35 cellular contexts compared by ENCODE assay signal in the genomic region with DNA sequence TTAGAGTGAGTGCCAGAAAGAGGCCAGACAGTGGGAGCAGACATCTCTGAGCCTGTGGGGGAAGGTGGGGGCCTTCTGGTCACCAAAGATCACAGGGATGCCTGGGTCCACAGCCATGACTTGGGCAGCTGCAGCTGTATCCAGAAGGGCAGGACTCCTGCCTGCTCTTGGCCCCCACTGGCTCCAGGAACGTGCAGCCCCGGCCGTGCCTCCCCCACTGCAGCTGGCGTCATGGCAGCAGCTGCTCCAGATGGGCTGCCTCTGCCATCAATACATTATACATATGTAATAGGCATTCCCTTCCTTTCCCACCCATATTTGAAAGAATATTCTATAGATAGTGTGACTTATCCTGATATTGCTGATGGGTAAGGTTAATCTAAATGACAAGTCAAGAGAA.
A peak's percentile ranks its signal among the peaks of the same experiment; 100 is the strongest.
DNase-seq lines count a peak whose midpoint lies in the region; ATAC-seq, FAIRE-seq and TF ChIP-seq lines count a peak whose summit lies in the region.
"Had no signal": no experiment of that assay in that cellular context is flagged by ENCODE, and none has a peak within 500 bp of the region (broad histone marks: within the 10 kb centered on the region; RNA-seq: fewer than 3 reads in every experiment).

No MANE protein-coding gene starts in this region.

- H3K36me3 ChIP-seq in H1 (ENCODE audit: control insufficient read depth in 2 of 4, insufficient read depth in 4 of 4, low read length in 3 of 4) (no peaks in the 10 kb centered on the region), neuronal stem cell (replicated peaks in 1 of 2; ENCODE audit: control insufficient read depth in 2 of 2, insufficient read depth in 2 of 2, low read length in 2 of 2) (no peaks in the 10 kb centered on the region)
- H3K36me3 ChIP-seq: BE2C; BLaER1; BLaER1 treated with 17β-estradiol and CSF1 and Interleukin-3, amounts not matched to agents 10 nM and 100 nM had no signal

- H3K4ac ChIP-seq in H1 (replicated peaks; ENCODE audit: insufficient read length, low read depth, low read length) (no peak overlapping the region), neuronal stem cell (ENCODE audit: low read length) (no peak overlapping the region)

- peak overlapping the region; percentile 14; the same call in 1 of the 2 replicates for H4K8ac ChIP-seq in H1 (ENCODE audit: extremely low read depth, insufficient read depth, low read length)
- H4K8ac ChIP-seq in neuronal stem cell (ENCODE audit: low read depth, low read length) = no peak overlapping the region

- peaks cover 0 to 2% (median under 1%) of the 10 kb centered on the region in 4 experiments; a peak in 2 of 7 replicates for H3K27me3 ChIP-seq in H1 (replicated peaks in 1 of 4; ENCODE audit: control insufficient read depth in 3 of 4, extremely low read depth in 1 of 4, insufficient read depth in 3 of 4, low read length in 3 of 4)
- no peaks in the 10 kb centered on the region for H3K27me3 ChIP-seq in neuronal stem cell (ENCODE audit: control insufficient read depth in 3 of 3, insufficient read depth in 3 of 3, low read depth in 1 of 3, low read length in 3 of 3)
- H3K27me3 ChIP-seq: BE2C; BLaER1; BLaER1 treated with 17β-estradiol and CSF1 and Interleukin-3, amounts not matched to agents 10 nM and 100 nM had no signal

- no peaks in the 10 kb centered on the region for H3K9me3 Mint-ChIP-seq in osteocyte (ENCODE audit: unreplicated experiment)
- H3K9me3 Mint-ChIP-seq: CD4-positive, alpha-beta T cell had no signal

- no peak overlapping the region for H3K56ac ChIP-seq in H1 (replicated peaks; ENCODE audit: insufficient read length, low read depth, low read length)

- no peaks in the 10 kb centered on the region for H4K20me1 ChIP-seq in H1 (replicated peaks in 1 of 2; ENCODE audit: control insufficient read depth in 1 of 2, insufficient read depth in 2 of 2, low read length in 2 of 2)
- H4K20me1 ChIP-seq: BLaER1; BLaER1 treated with 17β-estradiol and CSF1 and Interleukin-3, amounts not matched to agents 10 nM and 100 nM had no signal

- H3K4me2 ChIP-seq in H1 (ENCODE audit: insufficient read depth in 1 of 2, low read depth in 2 of 2, low read length in 2 of 2) (no peak overlapping the region), neuronal stem cell (ENCODE audit: insufficient read depth, low read length, poor library complexity, severe bottlenecking) (no peak overlapping the region)
- H3K4me2 ChIP-seq: A549; BLaER1; BLaER1 treated with 17β-estradiol and CSF1 and Interleukin-3, amounts not matched to agents 10 nM and 100 nM had no signal

- H3K4me3 ChIP-seq in H1 (ENCODE audit: extremely low read depth in 1 of 4, insufficient read depth in 2 of 4, low read depth in 3 of 4, low read length in 4 of 4) = no peak overlapping the region
- no peak overlapping the region for H3K4me3 ChIP-seq in neuronal stem cell (ENCODE audit: low read length in 2 of 2)
- H3K4me3 ChIP-seq: A549; BLaER1; BLaER1 treated with 17β-estradiol and CSF1 and Interleukin-3, amounts not matched to agents 10 nM and 100 nM had no signal

- TF ChIP-seq CTCF in H1 (IDR thresholded peaks at IDR 0.05; ENCODE audit: control extremely low read depth in 1 of 3, insufficient read depth in 1 of 3, low read depth in 1 of 3, low read length in 3 of 3) = no peak
- no peak for TF ChIP-seq CTCF in osteocyte (IDR thresholded peaks at IDR 0.05)

- no peaks in the 10 kb centered on the region for H3K36me3 Mint-ChIP-seq in osteocyte (ENCODE audit: unreplicated experiment)
- H3K36me3 Mint-ChIP-seq: CD14-positive monocyte; CD4-positive, alpha-beta memory T cell; CD4-positive, CD25-positive, alpha-beta regulatory T cell; CD8-positive, alpha-beta memory T cell; CD8-positive, alpha-beta T cell had no signal

- H3K14ac ChIP-seq in H1 (ENCODE audit: insufficient read length) = no peak overlapping the region
- no peak overlapping the region for H3K14ac ChIP-seq in neuronal stem cell (ENCODE audit: low read length)

- H3K27ac ChIP-seq in H1 (ENCODE audit: low read depth, low read length) = no peak overlapping the region
- H3K27ac ChIP-seq in neuronal stem cell (replicated peaks; ENCODE audit: low read length) = no peak overlapping the region
- H3K27ac ChIP-seq: 22Rv1; A549; BLaER1; BLaER1 treated with 17β-estradiol and CSF1 and Interleukin-3, amounts not matched to agents 10 nM and 100 nM; C4-2B had no signal

- H2AK5ac ChIP-seq in H1 (ENCODE audit: low read depth, low read length) = no peak overlapping the region
- peak overlapping the region; percentile 25 for H2AK5ac ChIP-seq in neuronal stem cell (ENCODE audit: low read depth, low read length)

- H2BK12ac ChIP-seq in H1 (ENCODE audit: low read depth, low read length) = no peak overlapping the region
- H2BK12ac ChIP-seq in neuronal stem cell (ENCODE audit: low read length) = no peak overlapping the region

- H3K79me2 ChIP-seq in H1 (ENCODE audit: control insufficient read depth in 1 of 2, insufficient read depth in 2 of 2, low read length in 2 of 2) = no peaks in the 10 kb centered on the region

- H3K18ac ChIP-seq in H1 (ENCODE audit: extremely low read depth, low read length) = no peak overlapping the region
- H3K18ac ChIP-seq in neuronal stem cell (ENCODE audit: low read length) = no peak overlapping the region

- H3K4me1 Mint-ChIP-seq in osteocyte (ENCODE audit: unreplicated experiment) = peaks cover 6% of the 10 kb centered on the region
- H3K4me1 Mint-ChIP-seq: B cell; CD14-positive monocyte; CD4-positive, alpha-beta memory T cell; CD4-positive, CD25-positive, alpha-beta regulatory T cell; CD8-positive, alpha-beta memory T cell had no signal

- H3K27me3 Mint-ChIP-seq in osteocyte (ENCODE audit: unreplicated experiment) = no peaks in the 10 kb centered on the region
- H3K27me3 Mint-ChIP-seq: B cell; CD4-positive, alpha-beta memory T cell; CD4-positive, alpha-beta T cell; CD4-positive, CD25-positive, alpha-beta regulatory T cell; CD8-positive, alpha-beta memory T cell had no signal

- H3K79me1 ChIP-seq in H1 (ENCODE audit: low read depth, low read length) (no peaks in the 10 kb centered on the region), neuronal stem cell (ENCODE audit: low read depth, low read length) (no peaks in the 10 kb centered on the region)

- H3K9ac ChIP-seq in H1 (replicated peaks in 1 of 4; ENCODE audit: extremely low read depth in 1 of 4, low read depth in 3 of 4, low read length in 3 of 4) (no peak overlapping the region), neuronal stem cell (ENCODE audit: low read depth, low read length, poor library complexity) (no peak overlapping the region)
- H3K9ac ChIP-seq: BLaER1; BLaER1 treated with 17β-estradiol and CSF1 and Interleukin-3, amounts not matched to agents 10 nM and 100 nM had no signal

- no peak for TF ChIP-seq POLR2A in H1 (IDR thresholded peaks at IDR 0.05; ENCODE audit: control extremely low read depth in 1 of 2, low read depth in 2 of 2, low read length in 2 of 2)
- TF ChIP-seq POLR2A in GM12892 (IDR thresholded peaks at IDR 0.05; ENCODE audit: low read depth, low read length) = no peak

- no peak for TF ChIP-seq RAD21 in H1 (IDR thresholded peaks at IDR 0.05 in 1 of 2, conservative IDR thresholded peaks at IDR 0.05 in 1 of 2; ENCODE audit: low read depth in 2 of 2, low read length in 2 of 2)

- no peak for DNase-seq in H1 (ENCODE audit: low read depth in 1 of 2, low spot score in 2 of 2)
- DNase-seq in neuronal stem cell (ENCODE audit: low spot score) = no peak
- DNase-seq in osteocyte (ENCODE audit: extremely low spot score, unreplicated experiment) = peak; percentile 71
- no peak for DNase-seq in GM12892 (ENCODE audit: insufficient read length)
- no peak for DNase-seq in cerebellar nuclear complex (lab: John Stamatoyannopoulos, UW)
- DNase-seq: 8988T; ACHN; AML-193; BE2C; C1 segment of cervical spinal cord; Caco-2; Calu3; CD4-positive, alpha-beta memory T cell; CD4-positive, alpha-beta T cell; CD4-positive, CD25-positive, alpha-beta regulatory T cell; CD8-positive, alpha-beta memory T cell; CD8-positive, alpha-beta T cell; COR-L47; DMS 273 treated with DMSO at 0.1 percent for 48 hours; DMS153; DMS53; DMS79; DMS79 treated with DMSO at 0.1 percent for 48 hours; DND-41; EL had no signal

- 88% methylated on average over 4 of the region's 4 CpGs; no CpG with 5 or more reads in 1 of the 2 experiments for WGBS in H1 (ENCODE audit: extremely low coverage in 1 of 2, insufficient coverage in 1 of 2, insufficient read length in 1 of 2, insufficient replicate concordance in 2 of 2, low coverage in 1 of 2, low lambda C conversion rate in 2 of 2, missing lambda C conversion rate in 1 of 2), 2 experiments
- WGBS in neuronal stem cell (ENCODE audit: extremely low coverage in 2 of 2, insufficient read length in 2 of 2, insufficient replicate concordance in 1 of 2), 2 donors = no CpG with 5 or more reads among the region's 4 CpGs

- POLR2A ChIA-PET in H1 (lab: Charles Lee; ENCODE audit: partially characterized antibody) = no interaction called here

- no peak for ATAC-seq in GM18517 (IDR thresholded peaks at IDR 0.05; ENCODE audit: unreplicated experiment)
- ATAC-seq: A549; CD8-positive, alpha-beta T cell had no signal

- H2BK120ac ChIP-seq in H1 (replicated peaks; ENCODE audit: low read depth, low read length) (no peak overlapping the region), neuronal stem cell (ENCODE audit: low read depth, low read length) (no peak overlapping the region)

- no peak overlapping the region for H2AFZ ChIP-seq in H1 (ENCODE audit: low read length)
- H2AFZ ChIP-seq in neuronal stem cell (ENCODE audit: low read length) = no peak overlapping the region

- H3K23me2 ChIP-seq in H1 (ENCODE audit: low read depth, low read length) = no peaks in the 10 kb centered on the region

- no peak overlapping the region for H3K27ac Mint-ChIP-seq in osteocyte (ENCODE audit: unreplicated experiment)
- H3K27ac Mint-ChIP-seq: B cell; CD14-positive monocyte; CD4-positive, alpha-beta memory T cell; CD4-positive, alpha-beta T cell; CD4-positive, CD25-positive, alpha-beta regulatory T cell; CD8-positive, alpha-beta memory T cell; CD8-positive, alpha-beta T cell had no signal

- H2BK15ac ChIP-seq in H1 (ENCODE audit: low read length) (no peak overlapping the region), neuronal stem cell (ENCODE audit: low read length) (no peak overlapping the region)

- TF ChIP-seq EP300 in H1 (IDR thresholded peaks at IDR 0.05; ENCODE audit: borderline replicate concordance in 1 of 2, low read depth in 2 of 2, low read length in 2 of 2) = no peak

- no peak overlapping the region for H4K5ac ChIP-seq in H1 (ENCODE audit: insufficient read length, low read depth, low read length)

- H3K4me3 Mint-ChIP-seq in osteocyte (ENCODE audit: unreplicated experiment) = no peak overlapping the region
- H3K4me3 Mint-ChIP-seq: B cell; CD14-positive monocyte; CD4-positive, alpha-beta memory T cell; CD4-positive, alpha-beta T cell; CD4-positive, CD25-positive, alpha-beta regulatory T cell; CD8-positive, alpha-beta memory T cell; CD8-positive, alpha-beta T cell had no signal

- H2BK20ac ChIP-seq in H1 (ENCODE audit: low read length) = no peak overlapping the region

- CTCF ChIA-PET in H1 (lab: Charles Lee; ENCODE audit: partially characterized antibody) = interaction anchor here (1.1 kb wide), 1 partner anchor 15 kb away, joined by 3 read pairs; no protein-coding TSS in a partner anchor

- H3K23ac ChIP-seq in H1 (ENCODE audit: insufficient read length) = no peak overlapping the region
- no peak overlapping the region for H3K23ac ChIP-seq in neuronal stem cell (ENCODE audit: low read depth, low read length, poor library complexity)

- no peaks in the 10 kb centered on the region for H3K9me3 ChIP-seq in H1 (ENCODE audit: insufficient read depth in 2 of 2, low read depth in 1 of 2, low read length in 1 of 2)
- no peaks in the 10 kb centered on the region for H3K9me3 ChIP-seq in neuronal stem cell (replicated peaks in 1 of 2; ENCODE audit: control insufficient read depth in 2 of 2, insufficient read depth in 1 of 2, low read depth in 1 of 2, low read length in 2 of 2)
- H3K9me3 ChIP-seq: A549, BE2C had no signal

- FAIRE-seq in H1 (lab: Jason Lieb, UNC) (no peak), GM12892 (lab: Jason Lieb, UNC) (no peak)
- FAIRE-seq: A204.1, A549, D721Med had no signal

- H2BK5ac ChIP-seq in H1 (ENCODE audit: low read depth, low read length) (no peak overlapping the region), neuronal stem cell (ENCODE audit: low read length) (no peak overlapping the region)

- H3K4me1 ChIP-seq in H1 (replicated peaks in 1 of 4; ENCODE audit: control insufficient read depth in 3 of 4, insufficient read depth in 4 of 4, low read length in 3 of 4) (0 out of 7 replicates have a peak, but pooled peaks cover 0 to 2% (median 0%) of the 10 kb centered on the region in 4 experiments), neuronal stem cell (ENCODE audit: control insufficient read depth in 2 of 2, insufficient read depth in 1 of 2, low read depth in 1 of 2, low read length in 2 of 2) (no peaks in the 10 kb centered on the region)
- H3K4me1 ChIP-seq: A549; BE2C; BLaER1; BLaER1 treated with 17β-estradiol and CSF1 and Interleukin-3, amounts not matched to agents 10 nM and 100 nM; Caco-2 had no signal

- no peak overlapping the region for H4K91ac ChIP-seq in H1 (replicated peaks; ENCODE audit: insufficient read length, low read length)
- H4K91ac ChIP-seq in neuronal stem cell (ENCODE audit: low read depth, low read length, poor library complexity) = no peak overlapping the region
